12 cellular contexts compared by ENCODE assay signal in the genomic region with DNA sequence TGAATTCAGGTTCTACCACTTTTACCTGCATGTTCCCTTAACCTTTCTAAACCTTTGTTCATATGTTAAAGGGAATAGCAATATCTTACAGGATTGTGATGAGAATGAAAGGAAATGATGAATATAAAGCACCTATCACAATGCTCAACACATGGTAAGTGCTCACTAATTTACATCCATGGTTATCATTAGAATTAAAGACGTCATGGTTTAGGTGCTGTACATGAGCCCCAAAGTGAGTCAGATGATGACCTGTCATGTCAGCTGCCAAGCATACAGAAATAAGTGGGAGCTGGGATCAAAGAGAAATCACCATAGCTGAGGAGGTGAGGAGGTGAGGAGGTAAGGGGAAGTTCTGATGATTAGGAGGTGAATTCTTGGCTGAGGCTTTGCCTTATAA.
DNase-seq lines count a peak whose midpoint lies in the region; FAIRE-seq and TF ChIP-seq lines count a peak whose summit lies in the region.
"Had no signal": no experiment of that assay in that cellular context is flagged by ENCODE, and none has a peak within 500 bp of the region (broad histone marks: within the 10 kb centered on the region; RNA-seq: fewer than 3 reads in every experiment).

No MANE protein-coding gene starts in this region.

- H3K4me3 ChIP-seq in LNCaP clone FGC (ENCODE audit: low read depth, low read length) (no peak overlapping the region), mammary epithelial cell (replicated peaks in 1 of 3; ENCODE audit: insufficient read depth in 1 of 3, low read depth in 2 of 3, low read length in 3 of 3) (no peak overlapping the region), keratinocyte (ENCODE audit: control insufficient read depth in 2 of 3, extremely low read depth in 1 of 3, insufficient read depth in 2 of 3, low read depth in 1 of 3, low read length in 3 of 3) (no peak overlapping the region), transverse colon (no peak overlapping the region)

- in situ Hi-C loops in mammary epithelial cell (cut with MboI; ENCODE audit: low sequenced_read_pairs in 2 of 2) (no loop called here), transverse colon (cut with MboI; ENCODE audit: low pct_ligation_motif_present in 1 of 4, low pct_unique_long_range_greater_than_20kb in 1 of 4, low sequenced_read_pairs in 3 of 4) (no loop called here)

- H3K9me3 ChIP-seq in mammary epithelial cell (replicated peaks; ENCODE audit: insufficient read depth, low read length) = no peaks in the 10 kb centered on the region
- no peaks in the 10 kb centered on the region for H3K9me3 ChIP-seq in keratinocyte (ENCODE audit: control insufficient read depth, low read depth, low read length)
- H3K9me3 ChIP-seq in transverse colon = no peaks in the 10 kb centered on the region
- H3K9me3 ChIP-seq: BE2C had no signal

- no peak for TF ChIP-seq POLR2A in GM12891 (IDR thresholded peaks at IDR 0.05; ENCODE audit: low read depth, low read length)
- TF ChIP-seq POLR2A in transverse colon (IDR thresholded peaks at IDR 0.05) = no peak

- DNase-seq in GM12891 (ENCODE audit: insufficient read length, low spot score) (no peak), LNCaP clone FGC (ENCODE audit: low read depth) (no peak), mammary epithelial cell (peak; percentile 35), keratinocyte (ENCODE audit: low read depth, low spot score) (no peak), NCI-H524 (lab: John Stamatoyannopoulos, UW) (no peak), transverse colon (no peak), HPDE6-E6E7 (ENCODE audit: extremely low spot score) (no peak)
- DNase-seq in stimulated activated CD4-positive, alpha-beta T cell treated with anti-CD3 and anti-CD28 coated beads, Interleukin-4, amount 100 ng/mL, for 24 hours = no peak
- DNase-seq: BE2C; CD4-positive, alpha-beta memory T cell; DMS79 had no signal

- no TSS peak for BruUV-seq in mammary epithelial cell (replicated peaks; lab: Mats Ljungman, UMichigan)

- H4K20me1 ChIP-seq in mammary epithelial cell (ENCODE audit: insufficient read depth, low read length) (no peaks in the 10 kb centered on the region), keratinocyte (ENCODE audit: control insufficient read depth, extremely low read depth, insufficient read depth, low read length) (no peaks in the 10 kb centered on the region)

- TF ChIP-seq CTCF in LNCaP clone FGC (IDR thresholded peaks at IDR 0.05; ENCODE audit: control insufficient read depth, extremely low read depth, insufficient read depth) (0 out of 2 replicates have a peak, but pooled peaks have one; percentile 1), mammary epithelial cell (conservative IDR thresholded peaks at IDR 0.05 in 1 of 2, IDR thresholded peaks at IDR 0.05 in 1 of 2; ENCODE audit: extremely low read depth in 1 of 2, insufficient read depth in 1 of 2, low read depth in 1 of 2, low read length in 2 of 2) (no peak), keratinocyte (optimal IDR thresholded peaks at IDR 0.05 in 1 of 3, IDR thresholded peaks at IDR 0.05 in 1 of 3, conservative IDR thresholded peaks at IDR 0.05 in 1 of 3; ENCODE audit: extremely low read depth in 1 of 3, insufficient read depth in 2 of 3, low read length in 3 of 3) (no peak), transverse colon (IDR thresholded peaks at IDR 0.05) (no peak)

- H3K36me3 ChIP-seq in mammary epithelial cell (ENCODE audit: insufficient read depth, low read length) (no peaks in the 10 kb centered on the region), keratinocyte (ENCODE audit: control insufficient read depth in 2 of 2, extremely low read depth in 1 of 2, insufficient read depth in 2 of 2, low read length in 2 of 2) (no peaks in the 10 kb centered on the region), transverse colon (no peaks in the 10 kb centered on the region)
- H3K36me3 ChIP-seq: BE2C had no signal

- H3K79me2 ChIP-seq in mammary epithelial cell (ENCODE audit: insufficient read depth, low read length) (no peaks in the 10 kb centered on the region), keratinocyte (ENCODE audit: control insufficient read depth, insufficient read depth, low read length) (no peaks in the 10 kb centered on the region)

- FAIRE-seq in GM12891 (lab: Jason Lieb, UNC) = peak; percentile 41
- peak; percentile 68 for FAIRE-seq in keratinocyte (lab: Jason Lieb, UNC)

- no peak overlapping the region for H3K4me2 ChIP-seq in mammary epithelial cell (ENCODE audit: insufficient read depth, low read depth, low read length)
- H3K4me2 ChIP-seq in keratinocyte (ENCODE audit: control insufficient read depth, extremely low read depth, insufficient read depth, low read depth, low read length) = no peak overlapping the region

- H2AFZ ChIP-seq in mammary epithelial cell (ENCODE audit: low read depth, low read length) = peak overlapping the region; percentile 14
- H2AFZ ChIP-seq in keratinocyte (ENCODE audit: control insufficient read depth, low read length) = no peak overlapping the region

- intact Hi-C loops in mammary epithelial cell (cut with micrococcal nuclease) (no loop called here), transverse colon (cut with DNase I; ENCODE audit: low total_unique reads) (no loop called here)

- H3K9ac ChIP-seq in mammary epithelial cell (ENCODE audit: insufficient read depth, low read length) (no peak overlapping the region), keratinocyte (ENCODE audit: control insufficient read depth, extremely low read depth, insufficient read depth, low read length) (no peak overlapping the region)

- CTCF ChIA-PET in mammary epithelial cell (lab: Charles Lee; ENCODE audit: low non-redundant PET) = no interaction called here

- no peaks in the 10 kb centered on the region for H3K27me3 ChIP-seq in mammary epithelial cell (ENCODE audit: insufficient read depth, low read length)
- H3K27me3 ChIP-seq in keratinocyte (ENCODE audit: control insufficient read depth, extremely low read depth, insufficient read depth, low read length) = no peaks in the 10 kb centered on the region
- no peaks in the 10 kb centered on the region for H3K27me3 ChIP-seq in transverse colon
- H3K27me3 ChIP-seq: BE2C had no signal

- no peaks in the 10 kb centered on the region for H3K9me1 ChIP-seq in keratinocyte (ENCODE audit: control insufficient read depth, extremely low read depth, insufficient read depth, low read length)

- H3K27ac ChIP-seq in mammary epithelial cell (ENCODE audit: insufficient read depth, low read depth, low read length) (no peak overlapping the region), keratinocyte (ENCODE audit: control insufficient read depth, insufficient read depth, low read length) (no peak overlapping the region), transverse colon (no peak overlapping the region)
- H3K27ac ChIP-seq: C4-2B had no signal

- WGBS in mammary epithelial cell (ENCODE audit: low coverage, missing lambda C conversion rate) = 85% methylated on average over 1 of the region's 1 CpG
- 88 to 89% methylated on average over 1 of the region's 1 CpG for WGBS in transverse colon (ENCODE audit: low coverage in 1 of 2), 2 donors

- no peak for TF ChIP-seq EP300 in transverse colon (IDR thresholded peaks at IDR 0.05; ENCODE audit: low read depth)

- dilution Hi-C loops in mammary epithelial cell (cut with HindIII; ENCODE audit: low sequenced_read_pairs) = no loop called here
- dilution Hi-C loops in keratinocyte (cut with MboI; ENCODE audit: extremely low pct_ligation_motif_present, low sequenced_read_pairs) = no loop called here

- H3K4me1 ChIP-seq in mammary epithelial cell (ENCODE audit: insufficient read depth, low read length) (peaks cover 6% of the 10 kb centered on the region), keratinocyte (ENCODE audit: control insufficient read depth, extremely low read depth, insufficient read depth, low read length) (no peaks in the 10 kb centered on the region), transverse colon (no peaks in the 10 kb centered on the region)
- H3K4me1 ChIP-seq: BE2C had no signal

TF ChIP-seq in GM12891, 5 proteins besides CTCF, POLR2A, EP300 and RAD21:
- TF ChIP-seq POLR2AphosphoS5 (IDR thresholded peaks at IDR 0.05; ENCODE audit: low read depth, low read length) (no peak), PAX5 (IDR thresholded peaks at IDR 0.05; ENCODE audit: insufficient read depth, low read length, severe bottlenecking) (no peak)
TF ChIP-seq in GM12891: peak in this region for 0.
